In the genomic region with DNA sequence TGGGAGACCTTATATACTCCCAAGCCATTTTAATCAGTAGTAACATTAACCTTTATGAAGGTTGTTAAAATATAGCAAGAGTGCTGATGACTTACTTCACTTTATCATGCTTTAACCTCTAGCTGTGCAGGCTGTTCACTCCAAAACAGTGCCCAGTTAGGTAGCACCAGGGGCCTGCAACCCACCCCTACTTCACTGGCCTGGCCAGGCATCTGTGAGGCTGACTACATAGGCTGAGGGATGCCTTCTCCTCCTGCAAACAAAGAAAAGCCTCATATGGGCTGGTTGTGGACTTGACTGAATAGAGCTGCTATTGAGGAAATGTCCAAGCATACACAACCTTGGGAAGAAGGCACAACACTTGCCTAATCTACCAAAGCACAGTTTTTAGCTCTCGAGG, we compare ENCODE assay signal across 16 cellular contexts.
DNase-seq lines count a peak whose midpoint lies in the region; ATAC-seq and TF ChIP-seq lines count a peak whose summit lies in the region.
"Had no signal": no experiment of that assay in that cellular context is flagged by ENCODE, and none has a peak within 500 bp of the region (broad histone marks: within the 10 kb centered on the region; RNA-seq: fewer than 3 reads in every experiment).

No MANE protein-coding gene starts in this region.

- no peak overlapping the region for H3K4me3 Mint-ChIP-seq in MCF 10A (ENCODE audit: unreplicated experiment)
- H3K4me3 Mint-ChIP-seq: CD8-positive, alpha-beta memory T cell had no signal

- peak overlapping the region; percentile 65 to 73 for H3K27ac ChIP-seq in breast epithelium
- H3K27ac ChIP-seq: dorsolateral prefrontal cortex, ovary had no signal

- H3K4me3 ChIP-seq in breast epithelium = no peak overlapping the region
- H3K4me3 ChIP-seq: dorsolateral prefrontal cortex, HAP-1, ovary had no signal

- no peaks in the 10 kb centered on the region for H3K4me1 ChIP-seq in breast epithelium

- no peaks in the 10 kb centered on the region for H3K27me3 Mint-ChIP-seq in MCF 10A (ENCODE audit: insufficient read depth, unreplicated experiment)

- no peaks in the 10 kb centered on the region for H3K27me3 ChIP-seq in breast epithelium
- H3K27me3 ChIP-seq: ovary had no signal

- CTCF ChIA-PET in MCF 10A (lab: Yijun Ruan, JAX) = interaction anchor here (0.6 kb wide), 1 partner anchor 23 kb away, joined by 3 read pairs; no protein-coding TSS in a partner anchor

- no peak for DNase-seq in breast epithelium (ENCODE audit: low spot score in 2 of 2)
- DNase-seq in MCF 10A (ENCODE audit: unreplicated experiment) = no peak
- DNase-seq in foreskin melanocyte = peak; percentile 24
- no peak for DNase-seq in GM20000 (ENCODE audit: low spot score)
- no peak for DNase-seq in cortex of kidney (lab: John Stamatoyannopoulos, UW)
- DNase-seq in GM03348 (ENCODE audit: low spot score) = no peak
- DNase-seq: 8988T; CD8-positive, alpha-beta memory T cell; dorsolateral prefrontal cortex; NCI-H1092 treated with DMSO at 0.1 percent for 48 hours; NCI-H510A treated with DMSO at 0.1 percent for 48 hours; ovary; T1000 had no signal

- no peaks in the 10 kb centered on the region for H3K36me3 Mint-ChIP-seq in MCF 10A (ENCODE audit: insufficient read depth, unreplicated experiment)
- H3K36me3 Mint-ChIP-seq: CD8-positive, alpha-beta memory T cell had no signal

- no peaks in the 10 kb centered on the region for H3K36me3 ChIP-seq in breast epithelium
- H3K36me3 ChIP-seq: HAP-1, ovary had no signal

- BruUV-seq in MCF 10A (replicated peaks; lab: Mats Ljungman, UMichigan) = no TSS peak

- intact Hi-C loops in breast epithelium (cut with DNase I; ENCODE audit: low total_unique reads) (no loop called here), MCF 10A (cut with micrococcal nuclease) (no loop called here)

- no peak for TF ChIP-seq POLR2A in breast epithelium (IDR thresholded peaks at IDR 0.05)

- H3K27ac Mint-ChIP-seq in MCF 10A (ENCODE audit: low read depth, unreplicated experiment) = no peak overlapping the region
- H3K27ac Mint-ChIP-seq: CD8-positive, alpha-beta memory T cell had no signal

- TF ChIP-seq CTCF in breast epithelium (IDR thresholded peaks at IDR 0.05) = no peak
- no peak for TF ChIP-seq CTCF in MCF 10A (IDR thresholded peaks at IDR 0.05; ENCODE audit: unreplicated experiment)
- no peak for TF ChIP-seq CTCF in GM20000 (IDR thresholded peaks at IDR 0.05; ENCODE audit: extremely low read depth, missing control alignments)

- ATAC-seq in HG03342 (IDR thresholded peaks at IDR 0.05; ENCODE audit: unreplicated experiment) (peak; percentile 29), GM18502 (IDR thresholded peaks at IDR 0.05; ENCODE audit: poor library complexity, unreplicated experiment) (no peak)

- no peaks in the 10 kb centered on the region for H3K9me3 ChIP-seq in breast epithelium
- H3K9me3 ChIP-seq: HAP-1, ovary had no signal

- H3K4me1 Mint-ChIP-seq in MCF 10A (ENCODE audit: insufficient read depth, unreplicated experiment) = peaks cover 12% of the 10 kb centered on the region
- H3K4me1 Mint-ChIP-seq: CD8-positive, alpha-beta memory T cell had no signal

- no peaks in the 10 kb centered on the region for H3K9me3 Mint-ChIP-seq in MCF 10A (ENCODE audit: unreplicated experiment)
- H3K9me3 Mint-ChIP-seq: CD8-positive, alpha-beta memory T cell had no signal

- POLR2A ChIA-PET in MCF 10A (lab: Yijun Ruan, JAX) = no interaction called here
